In genomic region chr9:33498387-33498786, GRCh38 we compare ENCODE assay signal across 10 cellular contexts. TPM values are rescaled to one million over a fixed set of nuclear protein-coding genes. Genes with fewer than 3 reads are reported as not detected.
DNase-seq lines count a peak whose midpoint lies in the region; ATAC-seq, FAIRE-seq and TF ChIP-seq lines count a peak whose summit lies in the region.
"Had no signal": no experiment of that assay in that cellular context is flagged by ENCODE, and none has a peak within 500 bp of the region (broad histone marks: within the 10 kb centered on the region; RNA-seq: fewer than 3 reads in every experiment).

No MANE protein-coding gene starts in this region.

- DNase-seq in D721Med (ENCODE audit: insufficient read length, low spot score) (no peak), Karpas-422 (peak; percentile 71), amniotic epithelial cell (ENCODE audit: low read depth) (peak; percentile 16), myocyte (ENCODE audit: low read depth) (peak; percentile 25), uterus (no peak)
- DNase-seq in CD8-positive, alpha-beta memory T cell: no peak
- DNase-seq: activated naive CD4-positive, alpha-beta T cell treated with anti-CD3 and anti-CD28 coated beads, Interleukin-2, amount 50 U/mL, for 16 hours; natural killer cell; NCI-H2029 had no signal

- H3K4me1 Mint-ChIP-seq in CD8-positive, alpha-beta memory T cell: no peaks in the 10 kb centered on the region
- H3K4me1 Mint-ChIP-seq: natural killer cell had no signal

- intact Hi-C loops in uterus (cut with DNase I; ENCODE audit: low total_unique reads): no loop called here

- H3K27me3 Mint-ChIP-seq in CD8-positive, alpha-beta memory T cell: peaks cover 2 to 3% of the 10 kb centered on the region in 2 donors

- H3K4me3 Mint-ChIP-seq in CD8-positive, alpha-beta memory T cell: no peak overlapping the region
- H3K4me3 Mint-ChIP-seq: natural killer cell had no signal

- no peak overlapping the region for H2AFZ ChIP-seq in Karpas-422 (ENCODE audit: low read length)

- H3K36me3 Mint-ChIP-seq in CD8-positive, alpha-beta memory T cell: no peaks in the 10 kb centered on the region
- H3K36me3 Mint-ChIP-seq: natural killer cell had no signal

- TF ChIP-seq CTCF in D721Med (IDR thresholded peaks at IDR 0.05; ENCODE audit: insufficient read depth, missing control alignments): peak; percentile 18
- no peak for TF ChIP-seq CTCF in uterus (IDR thresholded peaks at IDR 0.05)

- no peak overlapping the region for H3K27ac Mint-ChIP-seq in CD8-positive, alpha-beta memory T cell
- H3K27ac Mint-ChIP-seq: natural killer cell had no signal

- ATAC-seq in HG02884 (IDR thresholded peaks at IDR 0.05; ENCODE audit: unreplicated experiment): no peak
- ATAC-seq: natural killer cell had no signal

- no peak for FAIRE-seq in D721Med (lab: Jason Lieb, UNC)

- H3K4me3 ChIP-seq in Karpas-422 (ENCODE audit: low read length) (no peak overlapping the region), uterus (no peak overlapping the region)
- no peak overlapping the region for H3K4me3 ChIP-seq in CD8-positive, alpha-beta memory T cell (ENCODE audit: low read length)

- no peaks in the 10 kb centered on the region for H3K4me1 ChIP-seq in Karpas-422 (ENCODE audit: low read length)
- H3K4me1 ChIP-seq in uterus: no peaks in the 10 kb centered on the region
- no peaks in the 10 kb centered on the region for H3K4me1 ChIP-seq in CD8-positive, alpha-beta memory T cell (ENCODE audit: insufficient read depth, low read length)

- H3K79me2 ChIP-seq in Karpas-422 (ENCODE audit: low read length): no peaks in the 10 kb centered on the region

- H4K20me1 ChIP-seq in Karpas-422 (ENCODE audit: insufficient read depth, low read depth, low read length): no peaks in the 10 kb centered on the region

- TF ChIP-seq POLR2A in uterus (IDR thresholded peaks at IDR 0.05): no peak

- H3K9me3 ChIP-seq in Karpas-422 (ENCODE audit: low read length) (no peaks in the 10 kb centered on the region), uterus (no peaks in the 10 kb centered on the region)
- no peaks in the 10 kb centered on the region for H3K9me3 ChIP-seq in CD8-positive, alpha-beta memory T cell (ENCODE audit: low read length)

- H3K27ac ChIP-seq in Karpas-422 (ENCODE audit: low read length): no peak overlapping the region
- H3K27ac ChIP-seq in uterus: no peak overlapping the region
- no peak overlapping the region for H3K27ac ChIP-seq in CD8-positive, alpha-beta memory T cell (ENCODE audit: low read depth, low read length)

- CTCF ChIA-PET in CD8-positive, alpha-beta memory T cell (lab: Charles Lee): no interaction called here

- no peak overlapping the region for H3K4me2 ChIP-seq in Karpas-422 (ENCODE audit: low read depth, low read length, poor library complexity, severe bottlenecking)

- H3K27me3 ChIP-seq in Karpas-422 (ENCODE audit: low read length): no peaks in the 10 kb centered on the region
- no peaks in the 10 kb centered on the region for H3K27me3 ChIP-seq in uterus
- H3K27me3 ChIP-seq in CD8-positive, alpha-beta memory T cell (ENCODE audit: insufficient read depth, low read length, poor library complexity, severe bottlenecking): no peaks in the 10 kb centered on the region

- H3K36me3 ChIP-seq in Karpas-422 (ENCODE audit: insufficient read depth, low read length) (no peaks in the 10 kb centered on the region), uterus (no peaks in the 10 kb centered on the region)
- H3K36me3 ChIP-seq in CD8-positive, alpha-beta memory T cell (ENCODE audit: insufficient read depth, low read length): no peaks in the 10 kb centered on the region

- no peaks in the 10 kb centered on the region for H3K9me2 ChIP-seq in Karpas-422 (replicated peaks; ENCODE audit: insufficient read depth, low read length)

- H3K9ac ChIP-seq in Karpas-422 (ENCODE audit: low read length): no peak overlapping the region

- no peaks in the 10 kb centered on the region for H3K9me3 Mint-ChIP-seq in CD8-positive, alpha-beta memory T cell
- H3K9me3 Mint-ChIP-seq: natural killer cell had no signal

- POLR2A ChIA-PET in CD8-positive, alpha-beta memory T cell (lab: Charles Lee): no interaction called here

RNA-seq across cellular contexts. Expression of gene NOL6, which starts 24.7 kb away (rescaled TPM):
- 18.6 and 19.7 TPM in 2 replicates for total RNA-seq in Karpas-422 (2014; rRNA removed; shearing (Covaris generic); ENCODE audit: low replicate concordance)
- total RNA-seq in myocyte: 32.3 and 33.5 TPM in 2 replicates
- polyA plus RNA-seq in myocyte (2012): 29.2 TPM
- 10 to 100 TPM in 2 of 4 donors, 1 to 10 TPM in 2; 7.9 to 35.4 (median 15.8) TPM for total RNA-seq in uterus
- total RNA-seq in CD8-positive, alpha-beta memory T cell: 10 to 100 TPM; 90.8 to 93.0 TPM
- 19.8 TPM for polyA plus RNA-seq in CD8-positive, alpha-beta memory T cell

RNA-seq across cellular contexts. Expression of gene ANKRD18B, which starts 25.7 kb away (rescaled TPM):
- not detected in 2 replicates for total RNA-seq in Karpas-422 (2014; rRNA removed; shearing (Covaris generic); ENCODE audit: low replicate concordance)
- total RNA-seq in myocyte (11.7 and 15.1 TPM in 2 replicates), uterus (under 1 TPM in 1 of 4 donors, not detected in 3; 0.28 TPM)
- polyA plus RNA-seq in myocyte (2012): 2.7 TPM
- under 1 TPM in 1 of 2 experiments, not detected in 1; 0.92 TPM for total RNA-seq in CD8-positive, alpha-beta memory T cell
- not detected for polyA plus RNA-seq in CD8-positive, alpha-beta memory T cell

RNA-seq across cellular contexts. Expression of gene AQP3, which starts 51.0 kb away (rescaled TPM):
- total RNA-seq in Karpas-422 (2014; rRNA removed; shearing (Covaris generic); ENCODE audit: low replicate concordance): not detected in 2 replicates
- total RNA-seq in myocyte (89.2 and 113 TPM in 2 replicates), uterus (10 to 100 TPM in 1 of 4 donors, 1 to 10 TPM in 2, not detected in 1; 2.8 to 14.4 (median 5.8) TPM)
- polyA plus RNA-seq in myocyte (2012): 19.0 TPM
- total RNA-seq in CD8-positive, alpha-beta memory T cell: 1 to 10 TPM; 8.7 to 9.3 TPM
- 183 TPM for polyA plus RNA-seq in CD8-positive, alpha-beta memory T cell

Comparison
In these comparisons a context has a peak if more than half of its experiments do, and no peak if none do; other contexts are left out.
1. DNase-seq: peak in Karpas-422 (single experiment), amniotic epithelial cell (single experiment) and myocyte (single experiment); none in D721Med (single experiment), uterus (0 of 2) and CD8-positive, alpha-beta memory T cell (0 of 5).